19 cellular contexts compared by ENCODE assay signal in genomic region chr7:1007901-1008300, GRCh38. TPM values are rescaled to one million over a fixed set of nuclear protein-coding genes. Genes with fewer than 3 reads are reported as not detected.
"Had no signal": no experiment of that assay in that cellular context is flagged by ENCODE, and none has a peak within 500 bp of the region (broad histone marks: within the 10 kb centered on the region; RNA-seq: fewer than 3 reads in every experiment).

No MANE protein-coding gene starts in this region.

- H3K27ac ChIP-seq: left lung, parathyroid adenoma had no signal

- H3K4me3 Mint-ChIP-seq: activated CD8-positive, alpha-beta T cell treated with anti-CD3 and anti-CD28 coated beads for 36 hours; activated naive CD8-positive, alpha-beta T cell; naive thymus-derived CD4-positive, alpha-beta T cell; stimulated activated naive B cell treated with anti-CD40 and anti-IgM and Interleukin-4, amounts not matched to agents 10 μg/mL and 1 μg/mL and 100 μg/mL, for 72 hours; type B pancreatic cell; WTC11 had no signal

- DNase-seq: activated CD4-positive, alpha-beta T cell treated with anti-CD3 and anti-CD28 coated beads for 4 hours; activated CD8-positive, alpha-beta memory T cell treated with anti-CD3 and anti-CD28 coated beads, Interleukin-2, amount 50 U/mL, for 4 hours; activated CD8-positive, alpha-beta T cell treated with anti-CD3 and anti-CD28 coated beads for 36 hours; activated gamma-delta T cell treated with Interleukin-2 at 50 U/mL for 16 hours; amniotic stem cell; islet precursor cell; left lung; mammary epithelial cell; naive thymus-derived CD4-positive, alpha-beta T cell; retina; stimulated activated CD4-positive, alpha-beta T cell treated with anti-CD3 and anti-CD28 coated beads, Interleukin-2, amount 100 ng/mL, for 48 hours; stimulated activated naive B cell treated with anti-CD40 and anti-IgM and Interleukin-4, amounts not matched to agents 10 μg/mL and 1 μg/mL and 100 μg/mL, for 72 hours; T-helper 2 cell had no signal

- H3K27ac Mint-ChIP-seq: activated CD8-positive, alpha-beta T cell treated with anti-CD3 and anti-CD28 coated beads for 36 hours; activated naive CD8-positive, alpha-beta T cell; naive thymus-derived CD4-positive, alpha-beta T cell; stimulated activated naive B cell treated with anti-CD40 and anti-IgM and Interleukin-4, amounts not matched to agents 10 μg/mL and 1 μg/mL and 100 μg/mL, for 72 hours; type B pancreatic cell had no signal

- H3K27me3 Mint-ChIP-seq: activated CD8-positive, alpha-beta T cell treated with anti-CD3 and anti-CD28 coated beads for 36 hours; activated naive CD8-positive, alpha-beta T cell; naive thymus-derived CD4-positive, alpha-beta T cell; stimulated activated naive B cell treated with anti-CD40 and anti-IgM and Interleukin-4, amounts not matched to agents 10 μg/mL and 1 μg/mL and 100 μg/mL, for 72 hours; type B pancreatic cell had no signal

- H3K9me3 Mint-ChIP-seq: activated CD8-positive, alpha-beta T cell treated with anti-CD3 and anti-CD28 coated beads for 36 hours; stimulated activated naive B cell treated with anti-CD40 and anti-IgM and Interleukin-4, amounts not matched to agents 10 μg/mL and 1 μg/mL and 100 μg/mL, for 72 hours; type B pancreatic cell; WTC11 had no signal

- ATAC-seq: activated CD8-positive, alpha-beta T cell treated with anti-CD3 and anti-CD28 coated beads for 36 hours; left lung; naive thymus-derived CD4-positive, alpha-beta T cell; stimulated activated naive B cell treated with anti-CD40 and anti-IgM and Interleukin-4, amounts not matched to agents 10 μg/mL and 1 μg/mL and 100 μg/mL, for 72 hours; WTC11 had no signal

- H3K4me1 Mint-ChIP-seq: WTC11 had no signal

RNA-seq across cellular contexts. Expression of gene CYP2W1, which starts 24.9 kb away (rescaled TPM):
- total RNA-seq: activated CD8-positive, alpha-beta T cell treated with anti-CD3 and anti-CD28 coated beads for 36 hours; cardiac septum; left lung; mammary epithelial cell; mononuclear cell; naive thymus-derived CD4-positive, alpha-beta T cell; WTC11 had no signal
